1 cellular context compared by ENCODE assay signal in genomic region chr3:33658971-33659848, GRCh38.
TF ChIP-seq lines count a peak whose summit lies in the region.

No MANE protein-coding gene starts in this region.

TF ChIP-seq in GM12878, 131 proteins besides CTCF, POLR2A, EP300 and RAD21 (continued from another document):
- TF ChIP-seq, protein P1, sequence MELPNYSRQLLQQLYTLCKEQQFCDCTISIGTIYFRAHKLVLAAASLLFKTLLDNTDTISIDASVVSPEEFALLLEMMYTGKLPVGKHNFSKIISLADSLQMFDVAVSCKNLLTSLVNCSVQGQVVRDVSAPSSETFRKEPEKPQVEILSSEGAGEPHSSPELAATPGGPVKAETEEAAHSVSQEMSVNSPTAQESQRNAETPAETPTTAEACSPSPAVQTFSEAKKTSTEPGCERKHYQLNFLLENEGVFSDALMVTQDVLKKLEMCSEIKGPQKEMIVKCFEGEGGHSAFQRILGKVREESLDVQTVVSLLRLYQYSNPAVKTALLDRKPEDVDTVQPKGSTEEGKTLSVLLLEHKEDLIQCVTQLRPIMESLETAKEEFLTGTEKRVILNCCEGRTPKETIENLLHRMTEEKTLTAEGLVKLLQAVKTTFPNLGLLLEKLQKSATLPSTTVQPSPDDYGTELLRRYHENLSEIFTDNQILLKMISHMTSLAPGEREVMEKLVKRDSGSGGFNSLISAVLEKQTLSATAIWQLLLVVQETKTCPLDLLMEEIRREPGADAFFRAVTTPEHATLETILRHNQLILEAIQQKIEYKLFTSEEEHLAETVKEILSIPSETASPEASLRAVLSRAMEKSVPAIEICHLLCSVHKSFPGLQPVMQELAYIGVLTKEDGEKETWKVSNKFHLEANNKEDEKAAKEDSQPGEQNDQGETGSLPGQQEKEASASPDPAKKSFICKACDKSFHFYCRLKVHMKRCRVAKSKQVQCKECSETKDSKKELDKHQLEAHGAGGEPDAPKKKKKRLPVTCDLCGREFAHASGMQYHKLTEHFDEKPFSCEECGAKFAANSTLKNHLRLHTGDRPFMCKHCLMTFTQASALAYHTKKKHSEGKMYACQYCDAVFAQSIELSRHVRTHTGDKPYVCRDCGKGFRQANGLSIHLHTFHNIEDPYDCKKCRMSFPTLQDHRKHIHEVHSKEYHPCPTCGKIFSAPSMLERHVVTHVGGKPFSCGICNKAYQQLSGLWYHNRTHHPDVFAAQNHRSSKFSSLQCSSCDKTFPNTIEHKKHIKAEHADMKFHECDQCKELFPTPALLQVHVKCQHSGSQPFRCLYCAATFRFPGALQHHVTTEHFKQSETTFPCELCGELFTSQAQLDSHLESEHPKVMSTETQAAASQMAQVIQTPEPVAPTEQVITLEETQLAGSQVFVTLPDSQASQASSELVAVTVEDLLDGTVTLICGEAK (IDR thresholded peaks at IDR 0.05; ENCODE audit: borderline replicate concordance), result no peak; the same call in 1 of the 2 replicates
- TF ChIP-seq, protein P2, sequence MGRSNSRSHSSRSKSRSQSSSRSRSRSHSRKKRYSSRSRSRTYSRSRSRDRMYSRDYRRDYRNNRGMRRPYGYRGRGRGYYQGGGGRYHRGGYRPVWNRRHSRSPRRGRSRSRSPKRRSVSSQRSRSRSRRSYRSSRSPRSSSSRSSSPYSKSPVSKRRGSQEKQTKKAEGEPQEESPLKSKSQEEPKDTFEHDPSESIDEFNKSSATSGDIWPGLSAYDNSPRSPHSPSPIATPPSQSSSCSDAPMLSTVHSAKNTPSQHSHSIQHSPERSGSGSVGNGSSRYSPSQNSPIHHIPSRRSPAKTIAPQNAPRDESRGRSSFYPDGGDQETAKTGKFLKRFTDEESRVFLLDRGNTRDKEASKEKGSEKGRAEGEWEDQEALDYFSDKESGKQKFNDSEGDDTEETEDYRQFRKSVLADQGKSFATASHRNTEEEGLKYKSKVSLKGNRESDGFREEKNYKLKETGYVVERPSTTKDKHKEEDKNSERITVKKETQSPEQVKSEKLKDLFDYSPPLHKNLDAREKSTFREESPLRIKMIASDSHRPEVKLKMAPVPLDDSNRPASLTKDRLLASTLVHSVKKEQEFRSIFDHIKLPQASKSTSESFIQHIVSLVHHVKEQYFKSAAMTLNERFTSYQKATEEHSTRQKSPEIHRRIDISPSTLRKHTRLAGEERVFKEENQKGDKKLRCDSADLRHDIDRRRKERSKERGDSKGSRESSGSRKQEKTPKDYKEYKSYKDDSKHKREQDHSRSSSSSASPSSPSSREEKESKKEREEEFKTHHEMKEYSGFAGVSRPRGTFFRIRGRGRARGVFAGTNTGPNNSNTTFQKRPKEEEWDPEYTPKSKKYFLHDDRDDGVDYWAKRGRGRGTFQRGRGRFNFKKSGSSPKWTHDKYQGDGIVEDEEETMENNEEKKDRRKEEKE (IDR thresholded peaks at IDR 0.05), result no peak
- TF ChIP-seq GATAD2B (conservative IDR thresholded peaks at IDR 0.05; ENCODE audit: low read depth) (no peak), BCL3 (IDR thresholded peaks at IDR 0.05; ENCODE audit: borderline replicate concordance, insufficient read depth, low read depth, low read length, poor library complexity, severe bottlenecking) (no peak), NR2C2 (IDR thresholded peaks at IDR 0.05; ENCODE audit: borderline replicate concordance, control insufficient read depth, insufficient read length, low read depth) (no peak), TCF12 (IDR thresholded peaks at IDR 0.05; ENCODE audit: low read depth, low read length) (peak; percentile 86)
